1 cellular context compared by ENCODE assay signal in genomic region chr9:81566074-81566698, GRCh38.
TF ChIP-seq lines count a peak whose summit lies in the region.

No MANE protein-coding gene starts in this region.

TF ChIP-seq in GM23338, 12 proteins besides CTCF, POLR2A, EP300 and RAD21 (continued from another document):
- TF ChIP-seq, protein P1, sequence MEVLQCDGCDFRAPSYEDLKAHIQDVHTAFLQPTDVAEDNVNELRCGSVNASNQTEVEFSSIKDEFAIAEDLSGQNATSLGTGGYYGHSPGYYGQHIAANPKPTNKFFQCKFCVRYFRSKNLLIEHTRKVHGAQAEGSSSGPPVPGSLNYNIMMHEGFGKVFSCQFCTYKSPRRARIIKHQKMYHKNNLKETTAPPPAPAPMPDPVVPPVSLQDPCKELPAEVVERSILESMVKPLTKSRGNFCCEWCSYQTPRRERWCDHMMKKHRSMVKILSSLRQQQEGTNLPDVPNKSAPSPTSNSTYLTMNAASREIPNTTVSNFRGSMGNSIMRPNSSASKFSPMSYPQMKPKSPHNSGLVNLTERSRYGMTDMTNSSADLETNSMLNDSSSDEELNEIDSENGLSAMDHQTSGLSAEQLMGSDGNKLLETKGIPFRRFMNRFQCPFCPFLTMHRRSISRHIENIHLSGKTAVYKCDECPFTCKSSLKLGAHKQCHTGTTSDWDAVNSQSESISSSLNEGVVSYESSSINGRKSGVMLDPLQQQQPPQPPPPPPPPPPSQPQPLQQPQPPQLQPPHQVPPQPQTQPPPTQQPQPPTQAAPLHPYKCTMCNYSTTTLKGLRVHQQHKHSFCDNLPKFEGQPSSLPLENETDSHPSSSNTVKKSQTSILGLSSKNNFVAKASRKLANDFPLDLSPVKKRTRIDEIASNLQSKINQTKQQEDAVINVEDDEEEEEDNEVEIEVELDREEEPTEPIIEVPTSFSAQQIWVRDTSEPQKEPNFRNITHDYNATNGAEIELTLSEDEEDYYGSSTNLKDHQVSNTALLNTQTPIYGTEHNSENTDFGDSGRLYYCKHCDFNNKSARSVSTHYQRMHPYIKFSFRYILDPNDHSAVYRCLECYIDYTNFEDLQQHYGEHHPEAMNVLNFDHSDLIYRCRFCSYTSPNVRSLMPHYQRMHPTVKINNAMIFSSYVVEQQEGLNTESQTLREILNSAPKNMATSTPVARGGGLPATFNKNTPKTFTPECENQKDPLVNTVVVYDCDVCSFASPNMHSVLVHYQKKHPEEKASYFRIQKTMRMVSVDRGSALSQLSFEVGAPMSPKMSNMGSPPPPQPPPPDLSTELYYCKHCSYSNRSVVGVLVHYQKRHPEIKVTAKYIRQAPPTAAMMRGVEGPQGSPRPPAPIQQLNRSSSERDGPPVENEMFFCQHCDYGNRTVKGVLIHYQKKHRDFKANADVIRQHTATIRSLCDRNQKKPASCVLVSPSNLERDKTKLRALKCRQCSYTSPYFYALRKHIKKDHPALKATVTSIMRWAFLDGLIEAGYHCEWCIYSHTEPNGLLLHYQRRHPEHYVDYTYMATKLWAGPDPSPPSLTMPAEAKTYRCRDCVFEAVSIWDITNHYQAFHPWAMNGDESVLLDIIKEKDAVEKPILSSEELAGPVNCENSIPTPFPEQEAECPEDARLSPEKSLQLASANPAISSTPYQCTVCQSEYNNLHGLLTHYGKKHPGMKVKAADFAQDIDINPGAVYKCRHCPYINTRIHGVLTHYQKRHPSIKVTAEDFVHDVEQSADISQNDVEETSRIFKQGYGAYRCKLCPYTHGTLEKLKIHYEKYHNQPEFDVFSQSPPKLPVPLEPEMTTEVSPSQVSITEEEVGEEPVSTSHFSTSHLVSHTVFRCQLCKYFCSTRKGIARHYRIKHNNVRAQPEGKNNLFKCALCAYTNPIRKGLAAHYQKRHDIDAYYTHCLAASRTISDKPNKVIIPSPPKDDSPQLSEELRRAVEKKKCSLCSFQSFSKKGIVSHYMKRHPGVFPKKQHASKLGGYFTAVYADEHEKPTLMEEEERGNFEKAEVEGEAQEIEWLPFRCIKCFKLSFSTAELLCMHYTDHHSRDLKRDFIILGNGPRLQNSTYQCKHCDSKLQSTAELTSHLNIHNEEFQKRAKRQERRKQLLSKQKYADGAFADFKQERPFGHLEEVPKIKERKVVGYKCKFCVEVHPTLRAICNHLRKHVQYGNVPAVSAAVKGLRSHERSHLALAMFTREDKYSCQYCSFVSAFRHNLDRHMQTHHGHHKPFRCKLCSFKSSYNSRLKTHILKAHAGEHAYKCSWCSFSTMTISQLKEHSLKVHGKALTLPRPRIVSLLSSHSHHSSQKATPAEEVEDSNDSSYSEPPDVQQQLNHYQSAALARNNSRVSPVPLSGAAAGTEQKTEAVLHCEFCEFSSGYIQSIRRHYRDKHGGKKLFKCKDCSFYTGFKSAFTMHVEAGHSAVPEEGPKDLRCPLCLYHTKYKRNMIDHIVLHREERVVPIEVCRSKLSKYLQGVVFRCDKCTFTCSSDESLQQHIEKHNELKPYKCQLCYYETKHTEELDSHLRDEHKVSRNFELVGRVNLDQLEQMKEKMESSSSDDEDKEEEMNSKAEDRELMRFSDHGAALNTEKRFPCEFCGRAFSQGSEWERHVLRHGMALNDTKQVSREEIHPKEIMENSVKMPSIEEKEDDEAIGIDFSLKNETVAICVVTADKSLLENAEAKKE (CRISPR knock-in tag; IDR thresholded peaks at IDR 0.05), result no peak
- TF ChIP-seq POLR2AphosphoS5 (IDR thresholded peaks at IDR 0.05; ENCODE audit: low read depth) (no peak), CREB1 (CRISPR knock-in tag; IDR thresholded peaks at IDR 0.05; ENCODE audit: low read depth) (no peak), EZH2phosphoT487 (IDR thresholded peaks at IDR 0.05; ENCODE audit: unreplicated experiment) (no peak), EZH2 (IDR thresholded peaks at IDR 0.05; ENCODE audit: low read depth, unreplicated experiment) (no peak)
TF ChIP-seq in GM23338: peak in this region for 0.
